In genomic region chr2:217106650-217107014, GRCh38 we compare ENCODE assay signal across 13 cellular contexts.
DNase-seq lines count a peak whose midpoint lies in the region; ATAC-seq, FAIRE-seq and TF ChIP-seq lines count a peak whose summit lies in the region.
"Had no signal": no experiment of that assay in that cellular context is flagged by ENCODE, and none has a peak within 500 bp of the region (broad histone marks: within the 10 kb centered on the region; RNA-seq: fewer than 3 reads in every experiment).

No MANE protein-coding gene starts in this region.

- peak; percentile 79 for FAIRE-seq in keratinocyte (lab: Jason Lieb, UNC)

- H3K36me3 ChIP-seq in adipocyte (ENCODE audit: control insufficient read depth, insufficient read depth, low read length, severe bottlenecking) (no peaks in the 10 kb centered on the region), keratinocyte (ENCODE audit: control insufficient read depth in 2 of 2, extremely low read depth in 1 of 2, insufficient read depth in 2 of 2, low read length in 2 of 2) (no peaks in the 10 kb centered on the region)
- H3K36me3 ChIP-seq: uterus had no signal

- H3K4me1 ChIP-seq in adipocyte (ENCODE audit: control insufficient read depth, insufficient read depth, low read length) = peaks cover 14% of the 10 kb centered on the region
- peaks cover 59% of the 10 kb centered on the region for H3K4me1 ChIP-seq in keratinocyte (ENCODE audit: control insufficient read depth, extremely low read depth, insufficient read depth, low read length)
- H3K4me1 ChIP-seq: uterus had no signal

- POLR2A ChIA-PET in HEK293T (lab: Yijun Ruan, JAX) = no interaction called here

- no peak overlapping the region for H3K4me2 ChIP-seq in keratinocyte (ENCODE audit: control insufficient read depth, extremely low read depth, insufficient read depth, low read depth, low read length)

- DNase-seq in AG10803 (ENCODE audit: low read depth) = peak; percentile 61
- DNase-seq in HEK293T (ENCODE audit: extremely low spot score) = peak; percentile 18
- peak; percentile 22 for DNase-seq in adipocyte (ENCODE audit: low read depth)
- peak; percentile 26 for DNase-seq in keratinocyte (ENCODE audit: low read depth, low spot score)
- DNase-seq: activated naive CD4-positive, alpha-beta T cell treated with anti-CD3 and anti-CD28 coated beads, Interleukin-2, amount 10 ng/mL, durations not matched to agents 7 days and 5 days; NCI-H187; stimulated activated CD4-positive, alpha-beta T cell treated with anti-CD3 and anti-CD28 coated beads, Interleukin-12 subunit alpha, Interleukin-12 subunit beta, amount 100 ng/mL, for 4 hours; T-helper 9 cell; uterus had no signal

- no peaks in the 10 kb centered on the region for H3K9me3 ChIP-seq in adipocyte (ENCODE audit: control insufficient read depth, low read length)
- no peaks in the 10 kb centered on the region for H3K9me3 ChIP-seq in keratinocyte (ENCODE audit: control insufficient read depth, low read depth, low read length)
- H3K9me3 ChIP-seq: uterus had no signal

- H3K9ac ChIP-seq in adipocyte (ENCODE audit: low read length) (no peak overlapping the region), keratinocyte (ENCODE audit: control insufficient read depth, extremely low read depth, insufficient read depth, low read length) (no peak overlapping the region)

- no peak overlapping the region for H3K4me3 ChIP-seq in AG10803 (ENCODE audit: low read length)
- no peak overlapping the region for H3K4me3 ChIP-seq in adipocyte (ENCODE audit: low read length)
- H3K4me3 ChIP-seq in keratinocyte (ENCODE audit: control insufficient read depth in 2 of 3, extremely low read depth in 1 of 3, insufficient read depth in 2 of 3, low read depth in 1 of 3, low read length in 3 of 3) = no peak overlapping the region
- H3K4me3 ChIP-seq: uterus had no signal

- no peak for ATAC-seq in HG03135 (IDR thresholded peaks at IDR 0.05; ENCODE audit: unreplicated experiment)
- no peak for ATAC-seq in HG03442 (IDR thresholded peaks at IDR 0.05; ENCODE audit: unreplicated experiment)
- ATAC-seq in GM18520 (IDR thresholded peaks at IDR 0.05; ENCODE audit: unreplicated experiment) = no peak
- ATAC-seq in GM18867 (IDR thresholded peaks at IDR 0.05; ENCODE audit: unreplicated experiment) = no peak

- CTCF ChIA-PET in HEK293T (lab: Yijun Ruan, JAX) = no interaction called here

- no peaks in the 10 kb centered on the region for H3K9me1 ChIP-seq in keratinocyte (ENCODE audit: control insufficient read depth, extremely low read depth, insufficient read depth, low read length)

- H3K27me3 ChIP-seq in adipocyte (replicated peaks; ENCODE audit: control insufficient read depth, insufficient read depth, low read length) (no peaks in the 10 kb centered on the region), keratinocyte (ENCODE audit: control insufficient read depth, extremely low read depth, insufficient read depth, low read length) (no peaks in the 10 kb centered on the region)
- H3K27me3 ChIP-seq: uterus had no signal

- dilution Hi-C loops in keratinocyte (cut with MboI; ENCODE audit: extremely low pct_ligation_motif_present, low sequenced_read_pairs) = no loop called here

- no peaks in the 10 kb centered on the region for H4K20me1 ChIP-seq in keratinocyte (ENCODE audit: control insufficient read depth, extremely low read depth, insufficient read depth, low read length)

- no peak overlapping the region for H2AFZ ChIP-seq in keratinocyte (ENCODE audit: control insufficient read depth, low read length)

- H3K79me2 ChIP-seq in keratinocyte (ENCODE audit: control insufficient read depth, insufficient read depth, low read length) = no peaks in the 10 kb centered on the region

- peak; percentile 66 for TF ChIP-seq CTCF in AG10803 (conservative IDR thresholded peaks at IDR 0.05; ENCODE audit: low read length)
- TF ChIP-seq CTCF in keratinocyte (optimal IDR thresholded peaks at IDR 0.05 in 1 of 3, IDR thresholded peaks at IDR 0.05 in 1 of 3, conservative IDR thresholded peaks at IDR 0.05 in 1 of 3; ENCODE audit: extremely low read depth in 1 of 3, insufficient read depth in 2 of 3, low read length in 3 of 3) = peak; percentile 78 to 84 (median 83)

- H3K27ac ChIP-seq in keratinocyte (ENCODE audit: control insufficient read depth, insufficient read depth, low read length) = peak overlapping the region; percentile 65
- H3K27ac ChIP-seq: uterus had no signal

TF ChIP-seq in HEK293T, 16 proteins besides CTCF, POLR2A, EP300 and RAD21:
- TF ChIP-seq ELF4 (IDR thresholded peaks at IDR 0.05) (no peak), CTBP1 (IDR thresholded peaks at IDR 0.05; ENCODE audit: borderline replicate concordance) (no peak), SP1 (IDR thresholded peaks at IDR 0.05) (no peak), ARNT (IDR thresholded peaks at IDR 0.05) (no peak), BHLHE40 (IDR thresholded peaks at IDR 0.05; ENCODE audit: borderline replicate concordance) (no peak), PKNOX1 (IDR thresholded peaks at IDR 0.05) (no peak), SUZ12 (IDR thresholded peaks at IDR 0.05) (no peak)
TF ChIP-seq in HEK293T: peak in this region for 0.
